Comparison of ENCODE assay signal across 24 cellular contexts in genomic region chr10:7891634-7892033, GRCh38.
DNase-seq lines count a peak whose midpoint lies in the region; ATAC-seq and TF ChIP-seq lines count a peak whose summit lies in the region.
"Had no signal": no experiment of that assay in that cellular context is flagged by ENCODE, and none has a peak within 500 bp of the region (broad histone marks: within the 10 kb centered on the region; RNA-seq: fewer than 3 reads in every experiment).

No MANE protein-coding gene starts in this region.

- in situ Hi-C loops in IMR-90 (cut with MboI; ENCODE audit: low sequenced_read_pairs) = no loop called here

- dilution Hi-C loops in IMR-90 (cut with HindIII; ENCODE audit: low sequenced_read_pairs, unreplicated experiment) = no loop called here

- CTCF ChIA-PET in IMR-90 (lab: Yijun Ruan, JAX) = no interaction called here

- H3K27ac ChIP-seq in IMR-90 (ENCODE audit: insufficient read depth, low read length) = no peak overlapping the region
- H3K27ac ChIP-seq in fibroblast of lung (ENCODE audit: insufficient read depth, low read length) = no peak overlapping the region
- H3K27ac ChIP-seq in Karpas-422 (ENCODE audit: low read length) = no peak overlapping the region
- H3K27ac ChIP-seq: brain microvascular endothelial cell, lower lobe of right lung, spleen, transverse colon had no signal

- H3K4me3 ChIP-seq in IMR-90 (ENCODE audit: insufficient read depth, low read depth, low read length) (no peak overlapping the region), adipocyte (ENCODE audit: low read length) (no peak overlapping the region), fibroblast of lung (replicated peaks in 1 of 4; ENCODE audit: control extremely low read depth in 1 of 4, insufficient read depth in 1 of 4, low read depth in 3 of 4, low read length in 4 of 4) (no peak overlapping the region), Karpas-422 (ENCODE audit: low read length) (no peak overlapping the region)
- H3K4me3 ChIP-seq: GM12878, lower lobe of right lung, spleen, transverse colon had no signal

- H4K20me1 ChIP-seq in IMR-90 (ENCODE audit: insufficient read depth, low read length) (peaks cover 7% of the 10 kb centered on the region; the same call in 1 of the 2 replicates), fibroblast of lung (ENCODE audit: control insufficient read depth, extremely low read depth, insufficient read depth, low read length) (no peaks in the 10 kb centered on the region), Karpas-422 (ENCODE audit: insufficient read depth, low read depth, low read length) (peaks cover 43% of the 10 kb centered on the region)

- no peaks in the 10 kb centered on the region for H3K9me1 ChIP-seq in IMR-90 (ENCODE audit: insufficient read depth, low read length)

- TF ChIP-seq RAD21 in IMR-90 (IDR thresholded peaks at IDR 0.05; ENCODE audit: low read length) = no peak

- no peak overlapping the region for H3K4me3 Mint-ChIP-seq in activated T-cell treated with anti-CD3 and anti-CD28 coated beads, Interleukin-2, amount 50 U/mL, for 72 hours
- H3K4me3 Mint-ChIP-seq: activated naive CD8-positive, alpha-beta T cell treated with anti-CD3 and anti-CD28 coated beads, Interleukin-2, amount 50 U/mL, for 24 hours; nephron had no signal

- no peak for TF ChIP-seq POLR2A in IMR-90 (IDR thresholded peaks at IDR 0.05; ENCODE audit: low read depth, low read length)

- no peak overlapping the region for H3K9ac ChIP-seq in IMR-90 (ENCODE audit: low read depth, low read length)
- no peak overlapping the region for H3K9ac ChIP-seq in adipocyte (ENCODE audit: low read length)
- no peak overlapping the region for H3K9ac ChIP-seq in fibroblast of lung (ENCODE audit: insufficient read depth, low read length)
- no peak overlapping the region for H3K9ac ChIP-seq in Karpas-422 (ENCODE audit: low read length)

- no peak overlapping the region for H2AK5ac ChIP-seq in IMR-90 (ENCODE audit: low read depth, low read length)

- H2AFZ ChIP-seq in IMR-90 (replicated peaks; ENCODE audit: low read length, poor library complexity) (no peak overlapping the region), fibroblast of lung (ENCODE audit: low read length) (no peak overlapping the region), Karpas-422 (ENCODE audit: low read length) (no peak overlapping the region)

- peak; percentile 57 for ATAC-seq in IMR-90 (ENCODE audit: low read depth)
- ATAC-seq in activated T-cell treated with anti-CD3 and anti-CD28 coated beads, Interleukin-2, amount 50 U/mL, for 72 hours (replicated peaks in 1 of 2) = no peak
- ATAC-seq: activated naive CD8-positive, alpha-beta T cell treated with anti-CD3 and anti-CD28 coated beads, Interleukin-2, amount 50 U/mL, for 24 hours; GM12878; lower lobe of right lung; PC-3; Right ventricle myocardium inferior had no signal

- no CpG with 5 or more reads among the region's 1 CpG for WGBS in IMR-90 (ENCODE audit: extremely low coverage in 2 of 2, insufficient read length in 1 of 2), 2 experiments

- peak; percentile 50 for DNase-seq in IMR-90
- DNase-seq in adipocyte (ENCODE audit: low read depth) = peak; percentile 52
- DNase-seq in fibroblast of lung (ENCODE audit: low read depth in 2 of 2) = peak; percentile 14 to 32
- peak; percentile 19 for DNase-seq in pulmonary artery endothelial cell (ENCODE audit: low read depth, low spot score)
- no peak for DNase-seq in activated T-cell treated with anti-CD3 and anti-CD28 coated beads, Interleukin-2, amount 50 U/mL, for 72 hours
- DNase-seq in Karpas-422 = no peak
- no peak for DNase-seq in stimulated activated CD4-positive, alpha-beta T cell treated with anti-CD3 and anti-CD28 coated beads, Interleukin-15, amount 100 ng/mL, for 24 hours
- DNase-seq: activated CD4-positive, alpha-beta T cell treated with anti-CD3 and anti-CD28 coated beads for 48 hours; activated CD8-positive, alpha-beta memory T cell treated with anti-CD3 and anti-CD28 coated beads for 24 hours; activated naive CD8-positive, alpha-beta T cell treated with anti-CD3 and anti-CD28 coated beads, Interleukin-2, amount 50 U/mL, for 24 hours; brain microvascular endothelial cell; C1 segment of cervical spinal cord; COR-L47; DMS79 treated with DMSO at 0.1 percent for 48 hours; effector memory CD4-positive, alpha-beta T cell; KG1; lower lobe of right lung; PC-3; spleen; stimulated activated CD4-positive, alpha-beta T cell treated with anti-CD3 and anti-CD28 coated beads, Interleukin-2, amount 100 ng/mL, for 48 hours; transverse colon had no signal

- H3K18ac ChIP-seq in IMR-90 (ENCODE audit: low read depth, low read length) = no peak overlapping the region

- POLR2A ChIA-PET in IMR-90 (lab: Charles Lee; ENCODE audit: unreplicated experiment) = no interaction called here

- H2BK5ac ChIP-seq in IMR-90 (ENCODE audit: low read depth, low read length, poor library complexity, severe bottlenecking) = no peak overlapping the region

- no peaks in the 10 kb centered on the region for H3K9me3 Mint-ChIP-seq in activated T-cell treated with anti-CD3 and anti-CD28 coated beads, Interleukin-2, amount 50 U/mL, for 72 hours
- H3K9me3 Mint-ChIP-seq: activated naive CD8-positive, alpha-beta T cell treated with anti-CD3 and anti-CD28 coated beads, Interleukin-2, amount 50 U/mL, for 24 hours; nephron had no signal

- no peaks in the 10 kb centered on the region for H3K9me2 ChIP-seq in Karpas-422 (replicated peaks; ENCODE audit: insufficient read depth, low read length)

- H3K4me1 ChIP-seq in IMR-90 (ENCODE audit: control insufficient read depth, insufficient read depth, low read length) = peaks cover 3% of the 10 kb centered on the region; the same call in 1 of the 2 replicates
- peaks cover 23% of the 10 kb centered on the region for H3K4me1 ChIP-seq in adipocyte (ENCODE audit: control insufficient read depth, insufficient read depth, low read length)
- H3K4me1 ChIP-seq in fibroblast of lung (ENCODE audit: control insufficient read depth, extremely low read depth, insufficient read depth, low read length) = peaks cover 2% of the 10 kb centered on the region
- no peaks in the 10 kb centered on the region for H3K4me1 ChIP-seq in Karpas-422 (ENCODE audit: low read length)
- H3K4me1 ChIP-seq: lower lobe of right lung had no signal

- H3K4me2 ChIP-seq in IMR-90 (ENCODE audit: low read depth, low read length) (no peak overlapping the region), fibroblast of lung (ENCODE audit: extremely low read depth, insufficient read depth, low read length) (no peak overlapping the region), Karpas-422 (ENCODE audit: low read depth, low read length, poor library complexity, severe bottlenecking) (no peak overlapping the region)

- H2BK20ac ChIP-seq in IMR-90 (ENCODE audit: low read depth, low read length) = no peak overlapping the region

- no peak overlapping the region for H2BK120ac ChIP-seq in IMR-90 (ENCODE audit: low read depth, low read length)

- H4K8ac ChIP-seq in IMR-90 (ENCODE audit: low read depth in 2 of 2, low read length in 2 of 2) = no peak overlapping the region

- H3K27ac Mint-ChIP-seq in activated T-cell treated with anti-CD3 and anti-CD28 coated beads, Interleukin-2, amount 50 U/mL, for 72 hours = no peak overlapping the region
- H3K27ac Mint-ChIP-seq: activated naive CD8-positive, alpha-beta T cell treated with anti-CD3 and anti-CD28 coated beads, Interleukin-2, amount 50 U/mL, for 24 hours; nephron had no signal

- no peak overlapping the region for H3K23ac ChIP-seq in IMR-90 (ENCODE audit: low read depth, low read length)

- H2AK9ac ChIP-seq in IMR-90 (replicated peaks; ENCODE audit: low read depth, low read length, poor library complexity) = no peak overlapping the region

- H3K4me1 Mint-ChIP-seq in activated T-cell treated with anti-CD3 and anti-CD28 coated beads, Interleukin-2, amount 50 U/mL, for 72 hours (ENCODE audit: low read depth) = peaks cover 33% of the 10 kb centered on the region

- H3K79me1 ChIP-seq in IMR-90 (ENCODE audit: low read depth in 1 of 2, low read length in 2 of 2) = peaks cover 8 to 13% of the 10 kb centered on the region in 2 experiments; a peak in 2 of 4 replicates

- no peak overlapping the region for H2BK15ac ChIP-seq in IMR-90 (ENCODE audit: low read depth, low read length)

- BruUV-seq in IMR-90 (replicated peaks; lab: Mats Ljungman, UMichigan) = no TSS peak

- no peak overlapping the region for H3K56ac ChIP-seq in IMR-90 (ENCODE audit: extremely low read depth, insufficient read depth, low read length)

- H3K9me3 ChIP-seq in IMR-90 (ENCODE audit: control insufficient read depth, insufficient read depth, low read length) = no peaks in the 10 kb centered on the region
- no peaks in the 10 kb centered on the region for H3K9me3 ChIP-seq in adipocyte (ENCODE audit: control insufficient read depth, low read length)
- H3K9me3 ChIP-seq in fibroblast of lung (ENCODE audit: control insufficient read depth, insufficient read depth, low read depth, low read length) = no peaks in the 10 kb centered on the region
- H3K9me3 ChIP-seq in Karpas-422 (ENCODE audit: low read length) = no peaks in the 10 kb centered on the region
- H3K9me3 ChIP-seq: lower lobe of right lung, spleen, transverse colon had no signal

- intact Hi-C loops in IMR-90 (cut with micrococcal nuclease) = no loop called here

- H3K79me2 ChIP-seq in fibroblast of lung (ENCODE audit: control insufficient read depth, insufficient read depth, low read length) (no peaks in the 10 kb centered on the region), Karpas-422 (ENCODE audit: low read length) (no peaks in the 10 kb centered on the region)

- H3K27me3 ChIP-seq in IMR-90 (ENCODE audit: control insufficient read depth, insufficient read depth, low read length) (no peaks in the 10 kb centered on the region), adipocyte (replicated peaks; ENCODE audit: control insufficient read depth, insufficient read depth, low read length) (no peaks in the 10 kb centered on the region), fibroblast of lung (ENCODE audit: control insufficient read depth, insufficient read depth, low read length) (no peaks in the 10 kb centered on the region), Karpas-422 (ENCODE audit: low read length) (no peaks in the 10 kb centered on the region; the same call in 1 of the 2 replicates)
- H3K27me3 ChIP-seq: brain microvascular endothelial cell, spleen, transverse colon had no signal

- no peak overlapping the region for H4K5ac ChIP-seq in IMR-90 (ENCODE audit: low read depth, low read length)

- no peaks in the 10 kb centered on the region for H3K27me3 Mint-ChIP-seq in activated T-cell treated with anti-CD3 and anti-CD28 coated beads, Interleukin-2, amount 50 U/mL, for 72 hours (ENCODE audit: low read depth)
- H3K27me3 Mint-ChIP-seq: activated naive CD8-positive, alpha-beta T cell treated with anti-CD3 and anti-CD28 coated beads, Interleukin-2, amount 50 U/mL, for 24 hours had no signal

- no peak overlapping the region for H4K91ac ChIP-seq in IMR-90 (ENCODE audit: insufficient read depth, low read depth, low read length)

- H3K14ac ChIP-seq in IMR-90 (replicated peaks; ENCODE audit: low read depth, low read length) = no peak overlapping the region

- TF ChIP-seq CTCF in IMR-90 (conservative IDR thresholded peaks at IDR 0.05; ENCODE audit: low read depth, low read length) (no peak), fibroblast of lung (conservative IDR thresholded peaks at IDR 0.05 in 1 of 2, IDR thresholded peaks at IDR 0.05 in 1 of 2; ENCODE audit: low read depth in 1 of 2, low read length in 2 of 2) (no peak)

- H3K36me3 Mint-ChIP-seq in activated T-cell treated with anti-CD3 and anti-CD28 coated beads, Interleukin-2, amount 50 U/mL, for 72 hours (ENCODE audit: insufficient read depth in 2 of 2) = no peaks in the 10 kb centered on the region

- H3K4ac ChIP-seq in IMR-90 (ENCODE audit: low read depth, low read length) = no peak overlapping the region

- H3K36me3 ChIP-seq in IMR-90 (ENCODE audit: control insufficient read depth, insufficient read depth, low read length) (peaks cover 2% of the 10 kb centered on the region; the same call in 1 of the 2 replicates), adipocyte (ENCODE audit: control insufficient read depth, insufficient read depth, low read length, severe bottlenecking) (no peaks in the 10 kb centered on the region), fibroblast of lung (ENCODE audit: control insufficient read depth, insufficient read depth, low read length) (no peaks in the 10 kb centered on the region), Karpas-422 (ENCODE audit: insufficient read depth, low read length) (no peaks in the 10 kb centered on the region)
- H3K36me3 ChIP-seq: brain microvascular endothelial cell, transverse colon had no signal

Comparison
In these comparisons a context has a peak if more than half of its experiments do, and no peak if none do; other contexts are left out.
1. DNase-seq: peak in IMR-90 (single experiment), adipocyte (single experiment), fibroblast of lung (2 of 2) and pulmonary artery endothelial cell (single experiment); none in activated T-cell treated with anti-CD3 and anti-CD28 coated beads, Interleukin-2, amount 50 U/mL, for 72 hours (0 of 2), Karpas-422 (single experiment) and stimulated activated CD4-positive, alpha-beta T cell treated with anti-CD3 and anti-CD28 coated beads, Interleukin-15, amount 100 ng/mL, for 24 hours (single experiment).